17 cellular contexts compared by ENCODE assay signal in the genomic region with DNA sequence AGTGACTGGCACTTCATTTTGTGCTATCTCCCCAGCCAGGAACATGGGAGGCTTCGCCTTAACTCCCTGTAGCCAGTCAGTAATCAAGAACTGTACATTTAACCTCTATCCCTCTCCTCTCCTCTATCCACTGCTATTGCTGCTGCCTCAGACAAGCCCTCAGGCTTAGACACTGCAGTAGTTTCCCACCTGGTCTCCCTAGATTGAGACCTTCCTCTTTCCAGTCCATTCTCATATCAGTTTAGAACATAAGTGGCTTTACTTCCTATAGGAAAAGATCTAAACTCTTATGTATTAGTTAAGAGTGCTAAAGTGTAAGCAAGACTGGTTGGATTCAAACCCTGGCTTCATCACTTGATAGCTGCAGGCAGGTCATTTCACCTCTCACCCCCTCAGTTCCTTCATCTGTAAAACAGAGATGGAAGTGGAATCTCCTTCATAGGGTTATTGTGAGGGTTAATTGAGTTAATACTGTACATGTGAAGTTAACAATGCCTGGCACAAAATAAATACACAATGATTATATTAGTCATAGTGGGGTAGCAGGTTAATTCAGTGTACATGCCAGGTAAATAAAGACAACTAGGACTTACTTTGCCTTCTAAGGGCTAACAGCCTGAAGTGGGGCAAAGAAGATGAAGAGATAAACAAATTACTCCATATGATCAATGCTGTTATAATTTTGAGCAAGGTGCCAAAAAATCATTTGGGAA.
"Had no signal": no experiment of that assay in that cellular context is flagged by ENCODE, and none has a peak within 500 bp of the region (broad histone marks: within the 10 kb centered on the region; RNA-seq: fewer than 3 reads in every experiment).

No MANE protein-coding gene starts in this region.

- H3K36me3 ChIP-seq: brain microvascular endothelial cell, transverse colon had no signal

- H3K4me3 ChIP-seq: coronary artery, right atrium auricular region, transverse colon had no signal

- H3K27ac ChIP-seq: brain microvascular endothelial cell, coronary artery, foreskin keratinocyte, right atrium auricular region, transverse colon had no signal

- ATAC-seq: activated T-helper 17 cell treated with anti-CD3 and anti-CD28 coated beads, Interleukin-2, amount 50 U/mL, for 72 hours; foreskin keratinocyte; natural killer cell treated with Interleukin-12 subunit alpha and Interleukin-12 subunit beta and Interleukin-15 and Interleukin-18, amount 100 ng/mL, for 72 hours had no signal

- H3K4me1 ChIP-seq: foreskin keratinocyte had no signal

- H3K27me3 ChIP-seq: brain microvascular endothelial cell, foreskin keratinocyte, right atrium auricular region, transverse colon had no signal

- DNase-seq: activated CD4-positive, alpha-beta T cell treated with anti-CD3 and anti-CD28 coated beads for 1 hour; activated CD4-positive, alpha-beta T cell treated with anti-CD3 and anti-CD28 coated beads, Interleukin-2, amount 50 U/mL, for 48 hours; activated naive CD4-positive, alpha-beta T cell treated with Interleukin-2 at 50 U/mL for 16 hours; anterior cingulate cortex; brain microvascular endothelial cell; foreskin keratinocyte; head of caudate nucleus; nucleus accumbens; posterior cingulate gyrus; stimulated activated CD4-positive, alpha-beta T cell treated with anti-CD3 and anti-CD28 coated beads, Interleukin-4, amount 100 ng/mL, for 1 hour; stimulated activated naive CD4-positive, alpha-beta T cell; substantia nigra; transverse colon had no signal

- H3K9me3 ChIP-seq: right atrium auricular region, transverse colon had no signal
